ENCODE assay signal across 8 cellular contexts in the genomic region with DNA sequence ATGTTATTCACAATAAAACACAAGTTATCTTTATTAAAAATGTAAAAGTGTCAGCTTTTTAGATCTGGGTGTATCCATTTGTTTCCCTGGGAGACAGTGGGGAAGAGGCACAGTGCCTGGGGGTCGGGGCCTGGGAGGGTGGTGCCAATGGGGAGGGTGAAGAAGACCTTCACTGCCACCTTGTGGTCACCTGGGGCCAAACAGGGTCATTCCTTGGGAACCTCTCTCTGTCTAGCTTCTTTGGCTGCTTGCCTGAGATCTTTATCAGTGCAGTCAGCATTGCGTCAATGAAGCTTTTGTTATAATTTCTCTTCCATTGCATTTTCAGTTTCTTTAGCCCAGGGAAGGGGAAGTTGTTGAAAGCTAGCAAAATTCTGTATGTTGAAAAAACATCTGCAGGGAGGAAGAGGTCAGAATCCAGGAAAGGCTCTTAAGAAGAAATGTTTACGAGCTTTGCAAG. TPM values are rescaled to one million over a fixed set of nuclear protein-coding genes. Genes with fewer than 3 reads are reported as not detected.
A peak's percentile ranks its signal among the peaks of the same experiment; 100 is the strongest.
DNase-seq lines count a peak whose midpoint lies in the region; ATAC-seq and TF ChIP-seq lines count a peak whose summit lies in the region.

No MANE protein-coding gene starts in this region.

- CTCF ChIA-PET in activated CD8-positive, alpha-beta T cell treated with anti-CD3 and anti-CD28 coated beads for 36 hours (lab: Charles Lee): interaction anchor here (0.6 to 1.7 kb wide), 17 partner anchors 9 to 210 kb away, joined by 3 to 7 read pairs (median 4); no protein-coding TSS in a partner anchor

- peak; percentile 67 for ATAC-seq in GM19351 (IDR thresholded peaks at IDR 0.05; ENCODE audit: unreplicated experiment)
- peak; percentile 79 for ATAC-seq in HG03457 (IDR thresholded peaks at IDR 0.05; ENCODE audit: unreplicated experiment)
- peak; percentile 94 for ATAC-seq in activated CD8-positive, alpha-beta T cell treated with anti-CD3 and anti-CD28 coated beads for 36 hours
- no peak for ATAC-seq in T-helper 17 cell

- no peaks in the 10 kb centered on the region for H3K36me3 Mint-ChIP-seq in activated CD8-positive, alpha-beta T cell treated with anti-CD3 and anti-CD28 coated beads for 36 hours (ENCODE audit: low read depth)
- H3K36me3 Mint-ChIP-seq in T-helper 17 cell (ENCODE audit: low read depth): no peaks in the 10 kb centered on the region

- no peaks in the 10 kb centered on the region for H3K9me3 Mint-ChIP-seq in activated CD8-positive, alpha-beta T cell treated with anti-CD3 and anti-CD28 coated beads for 36 hours

- peaks cover 16% of the 10 kb centered on the region for H3K27me3 Mint-ChIP-seq in activated CD8-positive, alpha-beta T cell treated with anti-CD3 and anti-CD28 coated beads for 36 hours
- peaks cover 53% of the 10 kb centered on the region for H3K27me3 Mint-ChIP-seq in T-helper 17 cell

- POLR2A ChIA-PET in activated CD8-positive, alpha-beta T cell treated with anti-CD3 and anti-CD28 coated beads for 36 hours (lab: Charles Lee): interaction anchor here (0.6 kb wide), 1 partner anchor 428 kb away, joined by 3 read pairs; no protein-coding TSS in a partner anchor

- H3K4me1 Mint-ChIP-seq in activated CD8-positive, alpha-beta T cell treated with anti-CD3 and anti-CD28 coated beads for 36 hours (ENCODE audit: low read depth): peaks cover 5% of the 10 kb centered on the region
- peaks cover 6% of the 10 kb centered on the region for H3K4me1 Mint-ChIP-seq in T-helper 17 cell

- no peak overlapping the region for H3K27ac Mint-ChIP-seq in activated CD8-positive, alpha-beta T cell treated with anti-CD3 and anti-CD28 coated beads for 36 hours
- H3K27ac Mint-ChIP-seq in T-helper 17 cell: no peak overlapping the region

- no peak overlapping the region for H3K4me3 ChIP-seq in fibroblast of the aortic adventitia (ENCODE audit: low read depth, low read length)

- H3K4me3 Mint-ChIP-seq in activated CD8-positive, alpha-beta T cell treated with anti-CD3 and anti-CD28 coated beads for 36 hours: no peak overlapping the region
- H3K4me3 Mint-ChIP-seq in T-helper 17 cell: no peak overlapping the region

- DNase-seq in COLO829 (ENCODE audit: low spot score) (peak; percentile 96), NCI-H460 (ENCODE audit: extremely low read depth, low read depth) (peak; percentile 72), fibroblast of the aortic adventitia (ENCODE audit: low read depth) (peak; percentile 60), non-pigmented ciliary epithelial cell (ENCODE audit: low read depth) (peak; percentile 30), T-helper 17 cell (no peak)
- peak; percentile 76 for DNase-seq in activated CD8-positive, alpha-beta T cell treated with anti-CD3 and anti-CD28 coated beads for 36 hours

- TF ChIP-seq CTCF in activated CD8-positive, alpha-beta T cell treated with anti-CD3 and anti-CD28 coated beads for 36 hours (IDR thresholded peaks at IDR 0.05): peak; percentile 74
- peak; percentile 33 for TF ChIP-seq CTCF in fibroblast of the aortic adventitia (IDR thresholded peaks at IDR 0.05; ENCODE audit: insufficient read depth, low read length)

- intact Hi-C loops in activated CD8-positive, alpha-beta T cell treated with anti-CD3 and anti-CD28 coated beads for 36 hours (cut with micrococcal nuclease): no loop called here

- H3K9me3 ChIP-seq in T-helper 17 cell (ENCODE audit: control insufficient read depth, low read length, poor library complexity, severe bottlenecking): no peaks in the 10 kb centered on the region

RNA-seq across cellular contexts. Expression of gene PCDH8, which starts 39.1 kb away (rescaled TPM):
- not detected in 2 replicates for total RNA-seq in NCI-H460 (2014; rRNA removed; shearing (Covaris generic))
- 0.02 TPM in 1 of 2 replicates, not detected in the other for polyA plus RNA-seq in NCI-H460 (2014; cell fraction: nucleus; rRNA removed)
- total RNA-seq in activated CD8-positive, alpha-beta T cell treated with anti-CD3 and anti-CD28 coated beads for 36 hours: not detected
- total RNA-seq in fibroblast of the aortic adventitia (ENCODE audit: low replicate concordance) (not detected in 2 replicates), T-helper 17 cell (not detected)

Comparison
In these comparisons a context has a peak if more than half of its experiments do, and no peak if none do; other contexts are left out.
1. DNase-seq: peak in COLO829 (single experiment), NCI-H460 (single experiment), activated CD8-positive, alpha-beta T cell treated with anti-CD3 and anti-CD28 coated beads for 36 hours (single experiment), fibroblast of the aortic adventitia (single experiment) and non-pigmented ciliary epithelial cell (single experiment); none in T-helper 17 cell (0 of 3).